ENCODE assay signal across 9 cellular contexts in the genomic region with DNA sequence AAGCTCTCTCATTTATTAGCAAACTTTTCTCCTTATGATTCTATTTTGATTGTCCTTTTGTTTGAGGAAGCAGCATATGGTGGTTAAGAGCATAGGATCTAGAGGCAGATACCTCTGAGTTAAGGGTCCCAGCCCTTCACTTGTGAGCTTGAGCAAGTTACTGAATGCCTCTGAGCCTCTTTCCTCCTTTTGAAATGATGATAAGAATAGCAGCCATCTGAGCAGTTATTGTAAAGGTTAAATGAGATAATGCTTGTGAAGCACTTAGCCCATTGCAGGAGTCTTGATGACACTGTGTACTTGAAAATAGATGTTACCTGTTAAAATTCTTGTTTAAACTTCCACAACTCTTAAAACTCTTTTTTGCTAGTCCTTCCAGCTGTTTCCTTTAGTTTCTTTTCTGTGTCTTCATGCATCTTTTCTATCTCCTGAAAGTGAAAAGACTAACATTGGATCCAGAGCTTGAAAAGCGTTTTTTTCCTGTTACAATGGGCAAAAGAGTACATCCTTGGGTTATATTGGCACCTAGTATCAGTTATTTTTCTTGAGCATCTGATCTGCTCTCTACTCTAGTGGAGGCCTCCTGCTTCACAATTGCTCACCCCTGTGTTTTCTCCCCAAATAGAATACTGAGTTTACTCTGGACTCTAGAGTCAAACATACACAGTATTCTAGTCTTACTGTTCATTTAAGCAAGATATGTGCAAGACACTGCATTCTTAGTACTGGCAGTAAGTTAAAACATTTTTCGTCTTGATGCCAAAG. TPM values are rescaled to one million over a fixed set of nuclear protein-coding genes. Genes with fewer than 3 reads are reported as not detected.
DNase-seq lines count a peak whose midpoint lies in the region; ATAC-seq and TF ChIP-seq lines count a peak whose summit lies in the region.
"Had no signal": no experiment of that assay in that cellular context is flagged by ENCODE, and none has a peak within 500 bp of the region (broad histone marks: within the 10 kb centered on the region; RNA-seq: fewer than 3 reads in every experiment).

No MANE protein-coding gene starts in this region.

- DNase-seq in activated CD4-positive, alpha-beta T cell treated with anti-CD3 and anti-CD28 coated beads for 36 hours = no peak
- DNase-seq in activated CD4-positive, alpha-beta T cell treated with anti-CD3 and anti-CD28 coated beads, Interleukin-2, amount 50 U/mL, for 48 hours = no peak
- DNase-seq in T-helper 2 cell treated with Interferon-gamma antibody and Interleukin-4, amounts not matched to agents 5 μg/mL and 100 μg/mL, for 36 hours (ENCODE audit: low spot score) = no peak
- DNase-seq in right cardiac atrium (no peak), stomach (no peak), NCI-H1436 treated with DMSO at 0.1 percent for 48 hours (lab: John Stamatoyannopoulos, UW) (no peak), sigmoid colon (no peak)

- H3K36me3 ChIP-seq in stomach (no peaks in the 10 kb centered on the region), sigmoid colon (no peaks in the 10 kb centered on the region)

- CTCF ChIA-PET in activated CD4-positive, alpha-beta T cell treated with anti-CD3 and anti-CD28 coated beads for 36 hours (lab: Charles Lee) = interaction anchor here (0.5 to 1.7 kb wide), 10 partner anchors 15 to 369 kb away, joined by 3 to 5 read pairs (median 3); no protein-coding TSS in a partner anchor

- TF ChIP-seq POLR2A in stomach (IDR thresholded peaks at IDR 0.05) (no peak), sigmoid colon (IDR thresholded peaks at IDR 0.05) (no peak)

- peaks cover 51% of the 10 kb centered on the region for H3K4me1 Mint-ChIP-seq in activated CD4-positive, alpha-beta T cell treated with anti-CD3 and anti-CD28 coated beads for 36 hours
- H3K4me1 Mint-ChIP-seq in T-helper 2 cell treated with Interferon-gamma antibody and Interleukin-4, amounts not matched to agents 5 μg/mL and 100 μg/mL, for 36 hours (ENCODE audit: low read depth) = peaks cover 46% of the 10 kb centered on the region

- H3K9me3 ChIP-seq in right cardiac atrium (ENCODE audit: control insufficient read depth, low read length) = no peaks in the 10 kb centered on the region
- H3K9me3 ChIP-seq in stomach = no peaks in the 10 kb centered on the region
- H3K9me3 ChIP-seq in sigmoid colon = no peaks in the 10 kb centered on the region

- peak overlapping the region; percentile 99 for H3K4me3 Mint-ChIP-seq in activated CD4-positive, alpha-beta T cell treated with anti-CD3 and anti-CD28 coated beads for 36 hours
- peak overlapping the region; percentile 98 for H3K4me3 Mint-ChIP-seq in T-helper 2 cell treated with Interferon-gamma antibody and Interleukin-4, amounts not matched to agents 5 μg/mL and 100 μg/mL, for 36 hours

- 63% methylated on average over 2 of the region's 2 CpGs for WGBS in right cardiac atrium
- 37 to 53% (median 48%) methylated on average over 2 of the region's 2 CpGs for WGBS in stomach, 5 donors
- WGBS in sigmoid colon, 2 donors = 57 to 61% methylated on average over 2 of the region's 2 CpGs

- H3K9me3 Mint-ChIP-seq in activated CD4-positive, alpha-beta T cell treated with anti-CD3 and anti-CD28 coated beads for 36 hours (ENCODE audit: low read depth) = no peaks in the 10 kb centered on the region
- H3K9me3 Mint-ChIP-seq in T-helper 2 cell treated with Interferon-gamma antibody and Interleukin-4, amounts not matched to agents 5 μg/mL and 100 μg/mL, for 36 hours = no peaks in the 10 kb centered on the region

- H3K4me3 ChIP-seq in right cardiac atrium (ENCODE audit: low read length) (peak overlapping the region; percentile 71), stomach (peak overlapping the region; percentile 3 to 90 (median 82)), sigmoid colon (peak overlapping the region in 2 of 4 donors; percentile 89 to 94)

- TF ChIP-seq CTCF in stomach (IDR thresholded peaks at IDR 0.05) (no peak), sigmoid colon (IDR thresholded peaks at IDR 0.05) (no peak)

- no peak for TF ChIP-seq EP300 in stomach (IDR thresholded peaks at IDR 0.05)
- TF ChIP-seq EP300 in sigmoid colon (IDR thresholded peaks at IDR 0.05) = no peak

- no peak for ATAC-seq in activated CD4-positive, alpha-beta T cell treated with anti-CD3 and anti-CD28 coated beads for 36 hours
- ATAC-seq in right cardiac atrium = no peak
- no peak for ATAC-seq in GM21381 (IDR thresholded peaks at IDR 0.05; ENCODE audit: unreplicated experiment)

- H3K27me3 ChIP-seq in right cardiac atrium (ENCODE audit: control insufficient read depth, insufficient read depth) (no peaks in the 10 kb centered on the region), stomach (no peaks in the 10 kb centered on the region), sigmoid colon (no peaks in the 10 kb centered on the region)

- no peaks in the 10 kb centered on the region for H3K27me3 Mint-ChIP-seq in activated CD4-positive, alpha-beta T cell treated with anti-CD3 and anti-CD28 coated beads for 36 hours
- H3K27me3 Mint-ChIP-seq in T-helper 2 cell treated with Interferon-gamma antibody and Interleukin-4, amounts not matched to agents 5 μg/mL and 100 μg/mL, for 36 hours (ENCODE audit: low read depth) = no peaks in the 10 kb centered on the region

- POLR2A ChIA-PET in activated CD4-positive, alpha-beta T cell treated with anti-CD3 and anti-CD28 coated beads for 36 hours (lab: Charles Lee) = interaction anchor here (0.5 to 0.9 kb wide), 3 partner anchors 56 to 220 kb away, joined by 3 to 4 read pairs (median 3); no protein-coding TSS in a partner anchor

- H3K4me1 ChIP-seq in right cardiac atrium (ENCODE audit: control insufficient read depth, insufficient read depth, low read length) = peaks cover 3% of the 10 kb centered on the region
- H3K4me1 ChIP-seq in stomach = peaks cover 9 to 67% (median 38%) of the 10 kb centered on the region in 4 donors
- peaks cover 0 to 40% (median 30%) of the 10 kb centered on the region in 4 donors for H3K4me1 ChIP-seq in sigmoid colon

- peak overlapping the region; percentile 98 for H3K27ac Mint-ChIP-seq in activated CD4-positive, alpha-beta T cell treated with anti-CD3 and anti-CD28 coated beads for 36 hours
- H3K27ac Mint-ChIP-seq in T-helper 2 cell treated with Interferon-gamma antibody and Interleukin-4, amounts not matched to agents 5 μg/mL and 100 μg/mL, for 36 hours = peak overlapping the region; percentile 85

- H3K36me3 Mint-ChIP-seq in activated CD4-positive, alpha-beta T cell treated with anti-CD3 and anti-CD28 coated beads for 36 hours (ENCODE audit: low read depth) = peaks cover 58% of the 10 kb centered on the region
- peaks cover 27% of the 10 kb centered on the region for H3K36me3 Mint-ChIP-seq in T-helper 2 cell treated with Interferon-gamma antibody and Interleukin-4, amounts not matched to agents 5 μg/mL and 100 μg/mL, for 36 hours (ENCODE audit: low read depth)

- intact Hi-C loops in activated CD4-positive, alpha-beta T cell treated with anti-CD3 and anti-CD28 coated beads for 36 hours (cut with DNase I, micrococcal nuclease) = loop anchor here (2.0 to 10.0 kb wide), 5 partner anchors 20 to 1946 kb away; partner anchors contain the start of genes PPM1A (in 1 of the 2), PRKCH (in 1 of the 2) and WDR89 (in 1 of the 2)
- intact Hi-C loops in right cardiac atrium (cut with DNase I) (loop anchor here in 1 of 4 donors (10.0 kb wide), 1 partner anchor 224 kb away; no protein-coding TSS in a partner anchor), stomach (cut with DNase I; ENCODE audit: low total_unique reads) (no loop called here), sigmoid colon (cut with DNase I) (loop anchor here (5.0 to 10.0 kb wide), 2 partner anchors 111 to 224 kb away; no protein-coding TSS in a partner anchor)

- H3K27ac ChIP-seq in right cardiac atrium (ENCODE audit: low read length) (no peak overlapping the region), stomach (peak overlapping the region in 4 of 5 donors; percentile 93 to 99 (median 98)), sigmoid colon (peak overlapping the region in 2 of 4 donors; percentile 21 to 27)
- H3K27ac ChIP-seq: C4-2B had no signal

RNA-seq across cellular contexts. Expression of gene HIF1A, which starts 3.1 kb away (rescaled TPM):
- total RNA-seq in activated CD4-positive, alpha-beta T cell treated with anti-CD3 and anti-CD28 coated beads for 36 hours = 100 to 1,000 TPM; 196 to 329 TPM
- total RNA-seq in right cardiac atrium (100 to 1,000 TPM in 1 of 4 donors, 10 to 100 TPM in 3; 52.7 to 117 (median 81.1) TPM), stomach (100 to 1,000 TPM in 4 of 5 donors, 10 to 100 TPM in 1; 26.4 to 192 (median 125) TPM), sigmoid colon (10 to 100 TPM; 49.7 to 84.0 (median 67.0) TPM)
- polyA plus RNA-seq in right cardiac atrium (25.5 TPM), stomach (10 to 100 TPM; 31.8 to 54.2 (median 40.3) TPM), sigmoid colon (10 to 100 TPM; 31.8 to 74.3 (median 50.9) TPM)
